In the genomic region with DNA sequence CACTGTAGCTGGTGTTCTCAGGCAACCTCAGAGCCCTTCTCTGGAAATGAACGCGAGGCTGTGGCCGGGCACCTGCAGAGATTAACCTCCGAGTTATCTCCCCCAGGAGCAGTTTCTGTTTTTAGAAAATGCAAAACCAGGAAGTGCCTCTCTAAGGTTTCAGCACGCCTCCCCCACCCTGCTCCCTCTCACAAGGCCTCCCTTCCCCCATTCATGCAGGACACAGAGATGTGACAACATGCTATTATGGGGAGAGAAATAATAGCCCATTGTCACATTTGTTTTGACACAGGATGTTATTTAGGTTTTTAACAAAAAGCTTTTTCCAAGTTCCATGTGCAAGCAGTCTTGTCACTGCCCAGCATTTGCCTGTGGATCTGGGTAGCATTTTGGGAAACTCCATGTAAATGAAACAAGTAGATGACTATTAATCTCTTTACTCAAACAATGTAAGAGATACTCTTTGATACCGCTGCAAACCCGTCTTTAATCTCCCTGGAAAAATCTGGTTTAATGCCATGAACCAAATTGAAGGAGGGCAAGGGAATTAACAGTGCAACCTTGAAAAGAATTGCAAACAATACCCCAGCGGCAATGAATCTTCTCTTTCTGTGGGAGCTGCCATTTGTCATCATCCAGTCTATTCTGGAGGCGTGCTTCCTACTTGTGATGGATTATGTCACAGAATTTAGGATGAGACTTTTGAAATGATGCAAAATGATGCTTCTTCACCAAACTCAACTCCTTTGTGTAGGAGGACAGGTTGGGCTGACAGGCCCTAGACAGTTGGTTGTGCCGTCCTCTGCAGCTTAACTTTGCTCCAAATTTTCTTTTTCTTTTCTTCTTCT, we compare ENCODE assay signal across 8 cellular contexts.
A peak's percentile ranks its signal among the peaks of the same experiment; 100 is the strongest.
DNase-seq lines count a peak whose midpoint lies in the region; ATAC-seq and TF ChIP-seq lines count a peak whose summit lies in the region.

No MANE protein-coding gene starts in this region.

- DNase-seq in GM12865 (ENCODE audit: low read depth), result peak; percentile 75
- no peak for DNase-seq in IMR-90
- DNase-seq in activated naive CD4-positive, alpha-beta T cell treated with anti-CD3 and anti-CD28 coated beads, Interleukin-2, amount 50 U/mL, for 72 hours (ENCODE audit: low spot score in 2 of 2), result peak in 1 of 2 donors; percentile 10
- DNase-seq in transverse colon, result no peak
- DNase-seq in left colon, result no peak

- no peak overlapping the region for H3K18ac ChIP-seq in IMR-90 (ENCODE audit: low read depth, low read length)

- no peak for TF ChIP-seq EP300 in transverse colon (IDR thresholded peaks at IDR 0.05; ENCODE audit: low read depth)

- H3K9me3 ChIP-seq in IMR-90 (ENCODE audit: control insufficient read depth, insufficient read depth, low read length) (no peaks in the 10 kb centered on the region), muscle layer of duodenum (ENCODE audit: control insufficient read depth in 1 of 2, low read length in 2 of 2) (no peaks in the 10 kb centered on the region), transverse colon (no peaks in the 10 kb centered on the region)

- intact Hi-C loops in IMR-90 (cut with micrococcal nuclease) (no loop called here), transverse colon (cut with DNase I; ENCODE audit: low total_unique reads) (no loop called here), left colon (cut with DNase I, micrococcal nuclease) (no loop called here)

- no peak overlapping the region for H4K5ac ChIP-seq in IMR-90 (ENCODE audit: low read depth, low read length)

- in situ Hi-C loops in IMR-90 (cut with MboI; ENCODE audit: low sequenced_read_pairs), result no loop called here
- in situ Hi-C loops in transverse colon (cut with MboI; ENCODE audit: low pct_ligation_motif_present in 1 of 4, low pct_unique_long_range_greater_than_20kb in 1 of 4, low sequenced_read_pairs in 3 of 4), result loop anchor here in 1 of 4 donors (25.0 kb wide), 1 partner anchor 107 kb away; a partner anchor contains a TSS

- no peak overlapping the region for H3K4me2 ChIP-seq in IMR-90 (ENCODE audit: low read depth, low read length)

- H2BK20ac ChIP-seq in IMR-90 (ENCODE audit: low read depth, low read length), result no peak overlapping the region

- no peaks in the 10 kb centered on the region; the same call in 1 of the 2 replicates for H3K9me1 ChIP-seq in IMR-90 (ENCODE audit: insufficient read depth, low read length)

- no peak overlapping the region for H3K14ac ChIP-seq in IMR-90 (replicated peaks; ENCODE audit: low read depth, low read length)

- POLR2A ChIA-PET in IMR-90 (lab: Charles Lee; ENCODE audit: unreplicated experiment), result interaction anchor here (0.6 kb wide), 1 partner anchor 10 kb away, joined by 4 read pairs; no protein-coding TSS in a partner anchor

- no peak overlapping the region for H2BK15ac ChIP-seq in IMR-90 (ENCODE audit: low read depth, low read length)

- no peak overlapping the region for H2AK5ac ChIP-seq in IMR-90 (ENCODE audit: low read depth, low read length)

- no peak overlapping the region for H3K9ac ChIP-seq in IMR-90 (ENCODE audit: low read depth, low read length)

- H2BK120ac ChIP-seq in IMR-90 (ENCODE audit: low read depth, low read length), result no peak overlapping the region

- H2BK5ac ChIP-seq in IMR-90 (ENCODE audit: low read depth, low read length, poor library complexity, severe bottlenecking), result no peak overlapping the region

- H3K4me3 ChIP-seq in GM12865 (ENCODE audit: low read depth, low read length), result peak overlapping the region; percentile 47
- no peak overlapping the region for H3K4me3 ChIP-seq in IMR-90 (ENCODE audit: insufficient read depth, low read depth, low read length)
- H3K4me3 ChIP-seq in muscle layer of duodenum (ENCODE audit: low read depth in 1 of 2, low read length in 2 of 2), result peak overlapping the region; percentile 4 to 52
- H3K4me3 ChIP-seq in transverse colon, result peak overlapping the region in 1 of 4 donors; percentile 17

- TF ChIP-seq RAD21 in IMR-90 (IDR thresholded peaks at IDR 0.05; ENCODE audit: low read length), result no peak

- H3K9me3 Mint-ChIP-seq in activated naive CD4-positive, alpha-beta T cell treated with anti-CD3 and anti-CD28 coated beads, Interleukin-2, amount 50 U/mL, for 72 hours, result no peaks in the 10 kb centered on the region

- CTCF ChIA-PET in IMR-90 (lab: Yijun Ruan, JAX), result interaction anchor here (0.6 kb wide), 2 partner anchors 57 to 112 kb away, joined by 3 to 7 read pairs; no protein-coding TSS in a partner anchor

- H2AFZ ChIP-seq in IMR-90 (replicated peaks; ENCODE audit: low read length, poor library complexity), result no peak overlapping the region

- no peak for ATAC-seq in IMR-90 (ENCODE audit: low read depth)
- peak; percentile 72 to 79 for ATAC-seq in activated naive CD4-positive, alpha-beta T cell treated with anti-CD3 and anti-CD28 coated beads, Interleukin-2, amount 50 U/mL, for 72 hours
- no peak for ATAC-seq in GM18511 (IDR thresholded peaks at IDR 0.05; ENCODE audit: unreplicated experiment)
- ATAC-seq in left colon, result no peak
- ATAC-seq in GM19455 (IDR thresholded peaks at IDR 0.05; ENCODE audit: unreplicated experiment), result no peak

- TF ChIP-seq POLR2A in IMR-90 (IDR thresholded peaks at IDR 0.05; ENCODE audit: low read depth, low read length) (no peak), transverse colon (IDR thresholded peaks at IDR 0.05) (no peak)

- H3K4ac ChIP-seq in IMR-90 (ENCODE audit: low read depth, low read length), result no peak overlapping the region

- no peak overlapping the region for H3K23ac ChIP-seq in IMR-90 (ENCODE audit: low read depth, low read length)

- no peak for TF ChIP-seq CTCF in GM12865 (IDR thresholded peaks at IDR 0.05; ENCODE audit: insufficient read depth, low read depth, low read length, missing control alignments)
- TF ChIP-seq CTCF in IMR-90 (conservative IDR thresholded peaks at IDR 0.05; ENCODE audit: low read depth, low read length), result no peak
- TF ChIP-seq CTCF in transverse colon (IDR thresholded peaks at IDR 0.05), result no peak

- no peaks in the 10 kb centered on the region for H4K20me1 ChIP-seq in IMR-90 (ENCODE audit: insufficient read depth, low read length)

- H3K36me3 Mint-ChIP-seq in activated naive CD4-positive, alpha-beta T cell treated with anti-CD3 and anti-CD28 coated beads, Interleukin-2, amount 50 U/mL, for 72 hours, result no peaks in the 10 kb centered on the region

- 0 out of 2 replicates have a peak overlapping the region, but pooled peaks have one; percentile 21 for H3K56ac ChIP-seq in IMR-90 (ENCODE audit: extremely low read depth, insufficient read depth, low read length)

- H3K79me1 ChIP-seq in IMR-90 (ENCODE audit: low read depth in 1 of 2, low read length in 2 of 2), result no peaks in the 10 kb centered on the region

- H3K36me3 ChIP-seq in IMR-90 (ENCODE audit: control insufficient read depth, insufficient read depth, low read length) (no peaks in the 10 kb centered on the region; the same call in 1 of the 2 replicates), muscle layer of duodenum (ENCODE audit: control insufficient read depth in 1 of 2, insufficient read depth in 2 of 2, low read length in 2 of 2) (no peaks in the 10 kb centered on the region), transverse colon (no peaks in the 10 kb centered on the region)

- H3K27ac Mint-ChIP-seq in activated naive CD4-positive, alpha-beta T cell treated with anti-CD3 and anti-CD28 coated beads, Interleukin-2, amount 50 U/mL, for 72 hours, result peak overlapping the region; percentile 62 to 81

- dilution Hi-C loops in IMR-90 (cut with HindIII; ENCODE audit: low sequenced_read_pairs, unreplicated experiment), result no loop called here

- no peak overlapping the region for H2AK9ac ChIP-seq in IMR-90 (replicated peaks; ENCODE audit: low read depth, low read length, poor library complexity)

- H3K4me1 ChIP-seq in IMR-90 (ENCODE audit: control insufficient read depth, insufficient read depth, low read length) (no peaks in the 10 kb centered on the region), muscle layer of duodenum (ENCODE audit: control insufficient read depth in 1 of 2, insufficient read depth in 2 of 2, low read length in 2 of 2) (no peaks in the 10 kb centered on the region), transverse colon (no peaks in the 10 kb centered on the region)

- H3K27ac ChIP-seq in IMR-90 (ENCODE audit: insufficient read depth, low read length) (no peak overlapping the region), muscle layer of duodenum (ENCODE audit: low read length) (no peak overlapping the region), transverse colon (no peak overlapping the region)

- no TSS peak for BruUV-seq in IMR-90 (replicated peaks; lab: Mats Ljungman, UMichigan)

- H3K27me3 ChIP-seq in IMR-90 (ENCODE audit: control insufficient read depth, insufficient read depth, low read length), result no peaks in the 10 kb centered on the region
- no peaks in the 10 kb centered on the region for H3K27me3 ChIP-seq in muscle layer of duodenum (ENCODE audit: low read depth, low read length)
- no peaks in the 10 kb centered on the region for H3K27me3 ChIP-seq in transverse colon

- H4K8ac ChIP-seq in IMR-90 (ENCODE audit: low read depth in 2 of 2, low read length in 2 of 2), result no peak overlapping the region

- no peak overlapping the region for H4K91ac ChIP-seq in IMR-90 (ENCODE audit: insufficient read depth, low read depth, low read length)

- WGBS in IMR-90 (ENCODE audit: extremely low coverage in 2 of 2, insufficient read length in 1 of 2), 2 experiments, result no CpG with 5 or more reads among the region's 10 CpGs
- 75 to 80% methylated on average over 8 to 10 of the region's 10 CpGs for WGBS in transverse colon (ENCODE audit: low coverage in 1 of 2), 2 donors

TF ChIP-seq in IMR-90, 13 proteins besides CTCF, POLR2A, EP300 and RAD21:
- TF ChIP-seq BHLHE40 (IDR thresholded peaks at IDR 0.05; ENCODE audit: low read depth, low read length), result no peak
TF ChIP-seq in IMR-90: peak in this region for 0.

Comparison
In these comparisons a context has a peak if more than half of its experiments do, and no peak if none do; other contexts are left out.
1. ATAC-seq: peak in activated naive CD4-positive, alpha-beta T cell treated with anti-CD3 and anti-CD28 coated beads, Interleukin-2, amount 50 U/mL, for 72 hours (2 of 2); none in IMR-90 (single experiment), GM18511 (single experiment), left colon (single experiment) and GM19455 (single experiment).